9 cellular contexts compared by ENCODE assay signal in genomic region chr17:74514632-74515035, GRCh38. TPM values are rescaled to one million over a fixed set of nuclear protein-coding genes. Genes with fewer than 3 reads are reported as not detected.
A peak's percentile ranks its signal among the peaks of the same experiment; 100 is the strongest.
DNase-seq lines count a peak whose midpoint lies in the region; ATAC-seq and TF ChIP-seq lines count a peak whose summit lies in the region.
"Had no signal": no experiment of that assay in that cellular context is flagged by ENCODE, and none has a peak within 500 bp of the region (broad histone marks: within the 10 kb centered on the region; RNA-seq: fewer than 3 reads in every experiment).

No MANE protein-coding gene starts in this region.

- no peaks in the 10 kb centered on the region for H3K4me1 ChIP-seq in endodermal cell (ENCODE audit: control insufficient read depth, insufficient read depth, low read length)

- WGBS in endodermal cell (ENCODE audit: insufficient coverage in 1 of 2, insufficient read length in 1 of 2), 2 experiments, result 90 to 95% methylated on average over 8 of the region's 8 CpGs

- no peak overlapping the region for H3K9ac ChIP-seq in SK-N-MC (ENCODE audit: insufficient read length)
- H3K9ac ChIP-seq in endodermal cell (ENCODE audit: extremely low read depth, low read length, poor library complexity, severe bottlenecking), result no peak overlapping the region

- ATAC-seq in stimulated activated naive B cell treated with anti-CD40 and anti-IgM and Interleukin-4, amounts not matched to agents 10 μg/mL and 1 μg/mL and 100 μg/mL, for 72 hours (replicated peaks), result peak; percentile 13 to 18
- no peak for ATAC-seq in HG03571 (IDR thresholded peaks at IDR 0.05; ENCODE audit: unreplicated experiment)

- peaks cover 22% of the 10 kb centered on the region for H3K9me3 Mint-ChIP-seq in endodermal cell
- peaks cover 24 to 27% of the 10 kb centered on the region in 2 donors for H3K9me3 Mint-ChIP-seq in stimulated activated naive B cell treated with anti-CD40 and anti-IgM and Interleukin-4, amounts not matched to agents 10 μg/mL and 1 μg/mL and 100 μg/mL, for 72 hours

- peaks cover 13% of the 10 kb centered on the region for H3K27me3 ChIP-seq in endodermal cell (ENCODE audit: control insufficient read depth, insufficient read depth, low read length, poor library complexity, severe bottlenecking)
- H3K27me3 ChIP-seq in WERI-Rb-1 (ENCODE audit: insufficient read depth, low read depth, severe bottlenecking), result peaks cover 76% of the 10 kb centered on the region

- H3K36me3 ChIP-seq in SK-N-MC (ENCODE audit: insufficient read depth, low read length) (no peaks in the 10 kb centered on the region), endodermal cell (ENCODE audit: control insufficient read depth, insufficient read depth, low read length) (no peaks in the 10 kb centered on the region), WERI-Rb-1 (no peaks in the 10 kb centered on the region)

- no peaks in the 10 kb centered on the region for H3K4me1 Mint-ChIP-seq in endodermal cell
- H3K4me1 Mint-ChIP-seq in stimulated activated naive B cell treated with anti-CD40 and anti-IgM and Interleukin-4, amounts not matched to agents 10 μg/mL and 1 μg/mL and 100 μg/mL, for 72 hours, result peaks cover 47 to 68% of the 10 kb centered on the region in 2 donors

- H3K27ac Mint-ChIP-seq in endodermal cell, result peak overlapping the region; percentile 95
- H3K27ac Mint-ChIP-seq in stimulated activated naive B cell treated with anti-CD40 and anti-IgM and Interleukin-4, amounts not matched to agents 10 μg/mL and 1 μg/mL and 100 μg/mL, for 72 hours, result peak overlapping the region; percentile 99

- H3K27ac ChIP-seq in SK-N-MC (no peak overlapping the region), endodermal cell (ENCODE audit: low read depth, low read length) (no peak overlapping the region), WERI-Rb-1 (no peak overlapping the region)

- TF ChIP-seq CTCF in endodermal cell (conservative IDR thresholded peaks at IDR 0.05), result no peak
- no peak for TF ChIP-seq CTCF in WERI-Rb-1 (IDR thresholded peaks at IDR 0.05; ENCODE audit: low read depth, low read length)

- peaks cover 9% of the 10 kb centered on the region for H3K36me3 Mint-ChIP-seq in endodermal cell (ENCODE audit: low read depth)
- peaks cover 24 to 45% of the 10 kb centered on the region in 2 donors for H3K36me3 Mint-ChIP-seq in stimulated activated naive B cell treated with anti-CD40 and anti-IgM and Interleukin-4, amounts not matched to agents 10 μg/mL and 1 μg/mL and 100 μg/mL, for 72 hours

- H3K27me3 Mint-ChIP-seq in endodermal cell (ENCODE audit: insufficient read depth), result peaks cover 33% of the 10 kb centered on the region
- H3K27me3 Mint-ChIP-seq in stimulated activated naive B cell treated with anti-CD40 and anti-IgM and Interleukin-4, amounts not matched to agents 10 μg/mL and 1 μg/mL and 100 μg/mL, for 72 hours, result peaks cover 9 to 15% of the 10 kb centered on the region in 2 donors

- H3K4me3 ChIP-seq in SK-N-MC (no peak overlapping the region), endodermal cell (ENCODE audit: low read length) (no peak overlapping the region), WERI-Rb-1 (ENCODE audit: low read depth, low read length) (no peak overlapping the region)

- peak; percentile 9 for DNase-seq in activated T-cell treated with anti-CD3 and anti-CD28 coated beads for 1 hour (ENCODE audit: low read depth)
- DNase-seq in activated T-cell treated with anti-CD3 and anti-CD28 coated beads, Interleukin-2, amount 50 U/mL, for 1 hour, result no peak
- DNase-seq in SK-N-MC (ENCODE audit: low read depth, low spot score), result peak; percentile 20
- DNase-seq in endodermal cell, result no peak
- no peak for DNase-seq in stimulated activated naive B cell treated with anti-CD40 and anti-IgM and Interleukin-4, amounts not matched to agents 10 μg/mL and 1 μg/mL and 100 μg/mL, for 72 hours
- no peak for DNase-seq in GOT3 (lab: John Stamatoyannopoulos, UW)
- DNase-seq in WERI-Rb-1, result no peak
- DNase-seq: midbrain had no signal

- no peaks in the 10 kb centered on the region for H3K9me3 ChIP-seq in SK-N-MC (ENCODE audit: low read depth, low read length)
- H3K9me3 ChIP-seq in endodermal cell (ENCODE audit: control insufficient read depth, low read length), result peaks cover 15% of the 10 kb centered on the region
- peaks cover 27% of the 10 kb centered on the region for H3K9me3 ChIP-seq in WERI-Rb-1 (ENCODE audit: severe bottlenecking)

- H3K4me3 Mint-ChIP-seq in endodermal cell, result no peak overlapping the region
- H3K4me3 Mint-ChIP-seq in stimulated activated naive B cell treated with anti-CD40 and anti-IgM and Interleukin-4, amounts not matched to agents 10 μg/mL and 1 μg/mL and 100 μg/mL, for 72 hours, result peak overlapping the region; percentile 62 to 81

RNA-seq across cellular contexts. Expression of gene CD300LB, which starts 16.6 kb away (rescaled TPM):
- total RNA-seq in endodermal cell, result not detected
- polyA plus RNA-seq in endodermal cell (2013, experiment 1 of 2), result not detected
- polyA plus RNA-seq in endodermal cell (2013, experiment 2 of 2), result not detected

RNA-seq across cellular contexts. Expression of gene CD300C, which starts 31.3 kb away (rescaled TPM):
- total RNA-seq in endodermal cell, result not detected
- polyA plus RNA-seq in endodermal cell (2013, experiment 1 of 2), result not detected
- not detected for polyA plus RNA-seq in endodermal cell (2013, experiment 2 of 2)

RNA-seq across cellular contexts. Expression of gene CD300A, which starts 48.2 kb away (rescaled TPM):
- not detected for total RNA-seq in endodermal cell
- not detected for polyA plus RNA-seq in endodermal cell (2013, experiment 1 of 2)
- polyA plus RNA-seq in endodermal cell (2013, experiment 2 of 2), result not detected

RNA-seq across cellular contexts. Expression of gene CD300H, which starts 52.7 kb away (rescaled TPM):
- not detected for total RNA-seq in endodermal cell
- polyA plus RNA-seq in endodermal cell (2013, experiment 1 of 2), result not detected
- polyA plus RNA-seq in endodermal cell (2013, experiment 2 of 2), result not detected

Comparison
In these comparisons a context has a peak if more than half of its experiments do, and no peak if none do; other contexts are left out.
1. DNase-seq: peak in activated T-cell treated with anti-CD3 and anti-CD28 coated beads for 1 hour (single experiment) and SK-N-MC (single experiment); none in activated T-cell treated with anti-CD3 and anti-CD28 coated beads, Interleukin-2, amount 50 U/mL, for 1 hour (single experiment), endodermal cell (single experiment), stimulated activated naive B cell treated with anti-CD40 and anti-IgM and Interleukin-4, amounts not matched to agents 10 μg/mL and 1 μg/mL and 100 μg/mL, for 72 hours (single experiment), GOT3 (single experiment) and WERI-Rb-1 (single experiment).